8 cellular contexts compared by ENCODE assay signal in the genomic region with DNA sequence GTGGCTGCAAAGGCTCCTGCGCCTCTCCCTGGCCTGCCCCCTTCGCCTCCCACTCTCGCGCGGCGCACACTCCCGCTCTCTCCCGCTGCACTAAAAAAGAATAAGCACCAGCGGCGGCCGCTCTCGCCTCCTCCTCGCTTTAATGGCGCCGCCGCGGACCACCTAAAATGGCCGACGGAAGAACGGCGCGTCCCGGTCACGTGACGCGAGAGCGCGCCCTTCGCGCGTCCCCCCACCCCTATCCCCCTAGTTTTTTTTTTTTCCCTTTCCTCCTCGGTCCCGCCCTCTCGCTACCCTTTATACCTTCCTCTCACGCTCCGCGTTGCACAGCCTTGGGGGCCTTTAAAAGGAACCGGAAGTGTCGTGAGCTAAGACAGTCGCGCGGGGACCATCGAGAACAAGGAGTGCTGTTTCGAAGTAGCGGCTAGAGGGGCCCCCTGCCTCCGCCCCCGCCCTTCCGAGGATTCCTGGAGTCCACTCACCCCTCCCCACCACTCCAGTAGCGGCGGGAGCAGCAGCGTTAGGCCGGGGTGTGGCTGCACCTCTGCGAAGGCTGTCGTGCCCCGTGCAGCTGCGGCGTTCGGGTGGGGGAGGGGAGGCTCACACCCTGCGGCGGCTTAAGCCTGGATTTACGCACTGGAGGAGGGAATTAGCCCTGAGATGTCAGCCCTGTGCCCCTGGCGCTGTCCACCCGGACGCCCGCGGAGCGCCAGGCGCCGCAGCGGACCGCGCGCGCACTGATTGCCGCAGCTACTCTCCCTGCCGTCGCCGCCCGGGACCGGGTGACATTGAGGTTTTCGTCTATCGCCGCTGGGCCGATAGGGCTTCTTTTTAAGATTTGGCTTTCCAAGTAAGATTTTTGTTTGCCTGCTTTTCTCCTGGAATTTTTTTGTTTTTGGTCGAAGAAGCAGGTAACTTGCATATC. TPM values are rescaled to one million over a fixed set of nuclear protein-coding genes. Genes with fewer than 3 reads are reported as not detected.
DNase-seq lines count a peak whose midpoint lies in the region; ATAC-seq, FAIRE-seq and TF ChIP-seq lines count a peak whose summit lies in the region.

A gene with protein sequence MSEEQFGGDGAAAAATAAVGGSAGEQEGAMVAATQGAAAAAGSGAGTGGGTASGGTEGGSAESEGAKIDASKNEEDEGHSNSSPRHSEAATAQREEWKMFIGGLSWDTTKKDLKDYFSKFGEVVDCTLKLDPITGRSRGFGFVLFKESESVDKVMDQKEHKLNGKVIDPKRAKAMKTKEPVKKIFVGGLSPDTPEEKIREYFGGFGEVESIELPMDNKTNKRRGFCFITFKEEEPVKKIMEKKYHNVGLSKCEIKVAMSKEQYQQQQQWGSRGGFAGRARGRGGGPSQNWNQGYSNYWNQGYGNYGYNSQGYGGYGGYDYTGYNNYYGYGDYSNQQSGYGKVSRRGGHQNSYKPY (minus strand): TSS at position 176 of the 925 bp plus-strand sequence. CDS start 313 bp downstream, outside the sequence.

- peak within 1 kb of the TSS; percentile 99 for H2BK5ac ChIP-seq in H1 (ENCODE audit: low read depth, low read length)

- H2BK20ac ChIP-seq in H1 (ENCODE audit: low read length) = no peak within 1 kb of the TSS

- peak within 1 kb of the TSS; percentile 88 for H3K4me3 Mint-ChIP-seq in memory B cell

- H3K4me2 ChIP-seq in H1 (ENCODE audit: insufficient read depth in 1 of 2, low read depth in 2 of 2, low read length in 2 of 2) = peak within 1 kb of the TSS; percentile 65 to 72

- no peak within 1 kb of the TSS for H2BK15ac ChIP-seq in H1 (ENCODE audit: low read length)

- peaks cover 2% of the 10 kb centered on the region for H3K23me2 ChIP-seq in H1 (ENCODE audit: low read depth, low read length)

- peaks cover 10% of the 10 kb centered on the region for H3K36me3 Mint-ChIP-seq in memory B cell

- peaks cover 3% of the 10 kb centered on the region for H3K79me1 ChIP-seq in H1 (ENCODE audit: low read depth, low read length)

- peak within 1 kb of the TSS; percentile 99 for H3K27ac ChIP-seq in H1 (ENCODE audit: low read depth, low read length)

- TF ChIP-seq EP300 in H1 (IDR thresholded peaks at IDR 0.05; ENCODE audit: borderline replicate concordance in 1 of 2, low read depth in 2 of 2, low read length in 2 of 2) = peak in 1 of 2 experiments; percentile 70; a peak in 1 of 3 replicates

- H3K27me3 Mint-ChIP-seq in memory B cell = no peaks in the 10 kb centered on the region

- peak within 1 kb of the TSS; percentile 32 for H3K14ac ChIP-seq in H1 (ENCODE audit: insufficient read length)

- H3K9me3 Mint-ChIP-seq in memory B cell = no peaks in the 10 kb centered on the region

- peak within 1 kb of the TSS; percentile 97 to 100 (median 100) for H3K9ac ChIP-seq in H1 (replicated peaks in 1 of 4; ENCODE audit: extremely low read depth in 1 of 4, low read depth in 3 of 4, low read length in 3 of 4)

- ATAC-seq in GM21367 (IDR thresholded peaks at IDR 0.05; ENCODE audit: unreplicated experiment) = peak; percentile 94
- peak; percentile 85 for ATAC-seq in memory B cell (ENCODE audit: low read depth)

- no peak for TF ChIP-seq CTCF in H1 (IDR thresholded peaks at IDR 0.05; ENCODE audit: control extremely low read depth in 1 of 3, insufficient read depth in 1 of 3, low read depth in 1 of 3, low read length in 3 of 3)

- peak within 1 kb of the TSS; percentile 99 for H3K4ac ChIP-seq in H1 (replicated peaks; ENCODE audit: insufficient read length, low read depth, low read length)

- TF ChIP-seq POLR2A in H1 (IDR thresholded peaks at IDR 0.05; ENCODE audit: control extremely low read depth in 1 of 2, low read depth in 2 of 2, low read length in 2 of 2) = peak; percentile 86; a peak in 2 of 3 replicates

- TF ChIP-seq RAD21 in H1 (IDR thresholded peaks at IDR 0.05 in 1 of 2, conservative IDR thresholded peaks at IDR 0.05 in 1 of 2; ENCODE audit: low read depth in 2 of 2, low read length in 2 of 2) = peak in 1 of 2 experiments; percentile 22; a peak in 3 of 4 replicates

- 1% methylated on average over 69 of the region's 85 CpGs; no CpG with 5 or more reads in 1 of the 2 experiments for WGBS in H1 (ENCODE audit: extremely low coverage in 1 of 2, insufficient coverage in 1 of 2, insufficient read length in 1 of 2, insufficient replicate concordance in 2 of 2, low coverage in 1 of 2, low lambda C conversion rate in 2 of 2, missing lambda C conversion rate in 1 of 2), 2 experiments

- CTCF ChIA-PET in H1 (lab: Charles Lee; ENCODE audit: partially characterized antibody) = interaction anchor here (1.9 kb wide), 1 partner anchor 14 kb away, joined by 5 read pairs; no protein-coding TSS in a partner anchor

- H4K8ac ChIP-seq in H1 (ENCODE audit: extremely low read depth, insufficient read depth, low read length) = peak within 1 kb of the TSS; percentile 100

- H3K36me3 ChIP-seq in H1 (ENCODE audit: control insufficient read depth in 2 of 4, insufficient read depth in 4 of 4, low read length in 3 of 4) = peaks cover 0 to 33% (median 2%) of the 10 kb centered on the region in 4 experiments; a peak in 3 of 8 replicates

- H3K9me3 ChIP-seq in H1 (ENCODE audit: insufficient read depth in 2 of 2, low read depth in 1 of 2, low read length in 1 of 2) = no peaks in the 10 kb centered on the region

- POLR2A ChIA-PET in H1 (lab: Charles Lee; ENCODE audit: partially characterized antibody) = interaction anchor here (0.5 to 13.8 kb wide), 27 partner anchors 9 to 189 kb away, joined by 3 to 152 read pairs (median 4); a partner anchor contains a TSS

- FAIRE-seq in HTR-8/SVneo (lab: Jason Lieb, UNC) (peak; percentile 76), H1 (lab: Jason Lieb, UNC) (peak; percentile 82)

- peak within 1 kb of the TSS; percentile 93 for H3K18ac ChIP-seq in H1 (ENCODE audit: extremely low read depth, low read length)

- peaks cover 44 to 83% of the 10 kb centered on the region in 2 experiments for H3K79me2 ChIP-seq in H1 (ENCODE audit: control insufficient read depth in 1 of 2, insufficient read depth in 2 of 2, low read length in 2 of 2)

- DNase-seq in COLO829 (ENCODE audit: low spot score) = peak; percentile 99
- peak; percentile 83 for DNase-seq in HTR-8/SVneo (ENCODE audit: insufficient read length, low spot score)
- peak; percentile 97 for DNase-seq in NOMO-1 treated with dmso at 0.1 percent for 144 hours (lab: John Stamatoyannopoulos, UW; ENCODE audit: unreplicated experiment)
- DNase-seq in activated CD8-positive, alpha-beta memory T cell treated with anti-CD3 and anti-CD28 coated beads for 48 hours (ENCODE audit: low read depth in 2 of 3, low spot score in 2 of 3) = peak; percentile 76 to 88 (median 79)
- peak; percentile 94 to 96 for DNase-seq in H1 (ENCODE audit: low read depth in 1 of 2, low spot score in 2 of 2)
- DNase-seq in memory B cell (ENCODE audit: low spot score in 2 of 2) = peak; percentile 79 to 88
- DNase-seq in stimulated activated CD8-positive, alpha-beta memory T cell treated with anti-CD3 and anti-CD28 coated beads, Interleukin-12 subunit alpha, Interleukin-12 subunit beta, amount 100 ng/mL, for 24 hours (ENCODE audit: extremely low read depth) = peak; percentile 88

- no peak within 1 kb of the TSS for H3K23ac ChIP-seq in H1 (ENCODE audit: insufficient read length)

- peaks cover 29% of the 10 kb centered on the region for H3K4me1 Mint-ChIP-seq in memory B cell

- peak within 1 kb of the TSS; percentile 91 to 99 (median 97) for H3K4me3 ChIP-seq in H1 (ENCODE audit: extremely low read depth in 1 of 4, insufficient read depth in 2 of 4, low read depth in 3 of 4, low read length in 4 of 4)

- peak within 1 kb of the TSS; percentile 98 for H4K5ac ChIP-seq in H1 (ENCODE audit: insufficient read length, low read depth, low read length)

- peak within 1 kb of the TSS; percentile 88; the same call in 1 of the 2 replicates for H2BK12ac ChIP-seq in H1 (ENCODE audit: low read depth, low read length)

- peak within 1 kb of the TSS; percentile 96 for H3K56ac ChIP-seq in H1 (replicated peaks; ENCODE audit: insufficient read length, low read depth, low read length)

- no peaks in the 10 kb centered on the region for H3K27me3 ChIP-seq in H1 (replicated peaks in 1 of 4; ENCODE audit: control insufficient read depth in 3 of 4, extremely low read depth in 1 of 4, insufficient read depth in 3 of 4, low read length in 3 of 4)

- peak within 1 kb of the TSS; percentile 97 for H4K91ac ChIP-seq in H1 (replicated peaks; ENCODE audit: insufficient read length, low read length)

- H4K20me1 ChIP-seq in H1 (replicated peaks in 1 of 2; ENCODE audit: control insufficient read depth in 1 of 2, insufficient read depth in 2 of 2, low read length in 2 of 2) = peaks cover 22 to 25% of the 10 kb centered on the region in 2 experiments

- peak within 1 kb of the TSS; percentile 96 for H3K27ac Mint-ChIP-seq in memory B cell

- no peak within 1 kb of the TSS for H2AFZ ChIP-seq in H1 (ENCODE audit: low read length)

- peak within 1 kb of the TSS; percentile 61; the same call in 1 of the 2 replicates for H2AK5ac ChIP-seq in H1 (ENCODE audit: low read depth, low read length)

- H2BK120ac ChIP-seq in H1 (replicated peaks; ENCODE audit: low read depth, low read length) = peak within 1 kb of the TSS; percentile 68

- H3K4me1 ChIP-seq in H1 (replicated peaks in 1 of 4; ENCODE audit: control insufficient read depth in 3 of 4, insufficient read depth in 4 of 4, low read length in 3 of 4) = no peaks in the 10 kb centered on the region; a peak in 2 of 7 replicates

TF ChIP-seq in H1, 55 proteins besides CTCF, POLR2A, EP300 and RAD21 (continues in another document):
- peak; percentile 43 for TF ChIP-seq BACH1 (IDR thresholded peaks at IDR 0.05; ENCODE audit: low read length)
- no peak for TF ChIP-seq RFX5 (IDR thresholded peaks at IDR 0.05; ENCODE audit: borderline replicate concordance, low read depth, low read length)
- TF ChIP-seq HDAC6 (IDR thresholded peaks at IDR 0.05; ENCODE audit: low read depth, low read length) = no peak
- TF ChIP-seq SIRT6 (IDR thresholded peaks at IDR 0.05; ENCODE audit: low read length) = no peak
- TF ChIP-seq SP4 (IDR thresholded peaks at IDR 0.05; ENCODE audit: low read length) = peak; percentile 25; the same call in 1 of the 2 replicates
- TF ChIP-seq TEAD4 (IDR thresholded peaks at IDR 0.05; ENCODE audit: low read depth, low read length) = peak; percentile 81
- TF ChIP-seq EGR1 (IDR thresholded peaks at IDR 0.05; ENCODE audit: borderline replicate concordance, low read depth, low read length) = peak; percentile 92

RNA-seq across cellular contexts. Expression of the gene that starts here (rescaled TPM):
- total RNA-seq in H1 (2021; fragmentation: NEBNext Ultra II Directional; extraction: Animal tissue kit (Norgen Biotek cat#: 25700)) = 642 and 646 TPM in 2 replicates
- polyA plus RNA-seq in H1 (2011; rRNA removed) = 118 and 144 TPM in 2 replicates
- polyA plus RNA-seq in H1 (2011; cell fraction: cytosol; rRNA removed) = 153 TPM
- 156 TPM for polyA plus RNA-seq in H1 (2011; cell fraction: nucleus; rRNA removed)
- polyA plus RNA-seq in H1 (2012, experiment 1 of 2) = 510 to 581 TPM (median 530 TPM) in 4 replicates
- 265 TPM for polyA plus RNA-seq in H1 (2012, experiment 2 of 2)
- 610 TPM for polyA plus RNA-seq in H1 (2013, experiment 1 of 2)
- 607 TPM for polyA plus RNA-seq in H1 (2013, experiment 2 of 2)
- polyA minus RNA-seq in H1 (2011; rRNA and poly(A)+ RNA removed) = 33.5 and 37.3 TPM in 2 replicates
- 85.3 TPM for polyA minus RNA-seq in H1 (2011; cell fraction: cytosol; rRNA and poly(A)+ RNA removed)
- 102 TPM for polyA minus RNA-seq in H1 (2011; cell fraction: nucleus; rRNA and poly(A)+ RNA removed)

Comparison
In these comparisons a context has a peak if more than half of its experiments do, and no peak if none do; other contexts are left out.
1. Peak in every context shown above with its lines: DNase-seq, ATAC-seq, H3K4me3 ChIP-seq and H3K27ac ChIP-seq.